Comparison of ENCODE assay signal across 1 cellular context in genomic region chr5:41924872-41925554, GRCh38.
TF ChIP-seq lines count a peak whose summit lies in the region.

TSS of gene FBXO4 (plus strand) at chr5:41925281. CDS start at chr5:41925310, 29 bp downstream.

TF ChIP-seq in HepG2, 621 proteins besides CTCF, POLR2A, EP300 and RAD21 (continued from another document and continues in another):
- TF ChIP-seq ZNF567 (CRISPR knock-in tag; IDR thresholded peaks at IDR 0.05; ENCODE audit: borderline replicate concordance) (0 out of 2 replicates have a peak, but pooled peaks have one; percentile 60), THAP8 (CRISPR knock-in tag; IDR thresholded peaks at IDR 0.05; ENCODE audit: borderline replicate concordance) (peak; percentile 82; the same call in 1 of the 2 replicates), ZNF746 (CRISPR knock-in tag; IDR thresholded peaks at IDR 0.05) (no peak), KMT2A (CRISPR knock-in tag; IDR thresholded peaks at IDR 0.05) (peak; percentile 96), HOXA5 (CRISPR knock-in tag; IDR thresholded peaks at IDR 0.05) (peak; percentile 78; the same call in 1 of the 2 replicates), ZNF709 (CRISPR knock-in tag; IDR thresholded peaks at IDR 0.05) (peak; percentile 87; the same call in 1 of the 2 replicates), MEF2D (CRISPR knock-in tag; IDR thresholded peaks at IDR 0.05) (no peak), ISL2 (CRISPR knock-in tag; IDR thresholded peaks at IDR 0.05) (peak; percentile 57), PPARG (CRISPR knock-in tag; conservative IDR thresholded peaks at IDR 0.05) (no peak), ZBTB10 (CRISPR knock-in tag; IDR thresholded peaks at IDR 0.05; ENCODE audit: borderline replicate concordance) (no peak; the same call in 1 of the 2 replicates), ZNF451 (CRISPR knock-in tag; IDR thresholded peaks at IDR 0.05) (peak; percentile 88; the same call in 1 of the 2 replicates), ZMAT3 (CRISPR knock-in tag; conservative IDR thresholded peaks at IDR 0.05) (peak; percentile 80; the same call in 1 of the 2 replicates), EHMT2 (IDR thresholded peaks at IDR 0.05; ENCODE audit: borderline replicate concordance, low read depth, low read length) (no peak), GABPB1 (CRISPR knock-in tag; IDR thresholded peaks at IDR 0.05) (peak; percentile 88), AHDC1 (CRISPR knock-in tag; IDR thresholded peaks at IDR 0.05; ENCODE audit: borderline replicate concordance) (peak; percentile 19; the same call in 1 of the 2 replicates), GRHL1 (CRISPR knock-in tag; conservative IDR thresholded peaks at IDR 0.05) (no peak), NFIC (IDR thresholded peaks at IDR 0.05; ENCODE audit: low read length) (no peak), SNAPC4 (CRISPR knock-in tag; IDR thresholded peaks at IDR 0.05) (no peak), U2AF2 (IDR thresholded peaks at IDR 0.05; ENCODE audit: low read depth, low read length) (no peak), ZNF672 (CRISPR knock-in tag; IDR thresholded peaks at IDR 0.05) (0 out of 2 replicates have a peak, but pooled peaks have one; percentile 49), HNRNPH1 (optimal IDR thresholded peaks at IDR 0.05; ENCODE audit: low read depth, low read length) (no peak), ZBTB38 (CRISPR knock-in tag; IDR thresholded peaks at IDR 0.05) (peak; percentile 92), ETV5 (CRISPR knock-in tag; IDR thresholded peaks at IDR 0.05; ENCODE audit: borderline replicate concordance) (peak; percentile 55; the same call in 1 of the 2 replicates), CEBPG (CRISPR knock-in tag; IDR thresholded peaks at IDR 0.05) (peak; percentile 44; the same call in 1 of the 2 replicates), ZSCAN5A (CRISPR knock-in tag; IDR thresholded peaks at IDR 0.05; ENCODE audit: borderline replicate concordance) (peak; percentile 75), XBP1 (CRISPR knock-in tag; IDR thresholded peaks at IDR 0.05) (no peak), MAFG (CRISPR knock-in tag; IDR thresholded peaks at IDR 0.05) (no peak), ZMYM3 (CRISPR knock-in tag; IDR thresholded peaks at IDR 0.05) (no peak), ZNF605 (CRISPR knock-in tag; IDR thresholded peaks at IDR 0.05) (peak; percentile 94), ZBTB42 (CRISPR knock-in tag; IDR thresholded peaks at IDR 0.05) (no peak), ZNF850 (CRISPR knock-in tag; conservative IDR thresholded peaks at IDR 0.05) (no peak), ZFP1 (CRISPR knock-in tag; IDR thresholded peaks at IDR 0.05) (no peak), SOX5 (CRISPR knock-in tag; IDR thresholded peaks at IDR 0.05; ENCODE audit: borderline replicate concordance) (peak; percentile 52; the same call in 1 of the 2 replicates), ZNF646 (CRISPR knock-in tag; IDR thresholded peaks at IDR 0.05) (no peak), NFKB2 (CRISPR knock-in tag; IDR thresholded peaks at IDR 0.05; ENCODE audit: borderline replicate concordance) (0 out of 2 replicates have a peak, but pooled peaks have one; percentile 24)
